ENCODE assay signal across 8 cellular contexts in genomic region chr1:235067396-235068154, GRCh38.
DNase-seq lines count a peak whose midpoint lies in the region; TF ChIP-seq lines count a peak whose summit lies in the region.

No MANE protein-coding gene starts in this region.

- H3K9ac ChIP-seq in mesenchymal stem cell (ENCODE audit: low read length): peak overlapping the region; percentile 66

- H2AK5ac ChIP-seq in mesenchymal stem cell (ENCODE audit: low read length, severe bottlenecking): no peak overlapping the region

- no peaks in the 10 kb centered on the region for H3K36me3 ChIP-seq in mesenchymal stem cell (ENCODE audit: control insufficient read depth in 1 of 2, insufficient read depth in 2 of 2, low read depth in 1 of 2, low read length in 2 of 2)

- H4K91ac ChIP-seq in mesenchymal stem cell (ENCODE audit: low read length): peak overlapping the region; percentile 79

- no peak overlapping the region for H2BK120ac ChIP-seq in mesenchymal stem cell (ENCODE audit: low read depth, low read length)

- H3K4ac ChIP-seq in mesenchymal stem cell (ENCODE audit: low read depth in 1 of 2, low read length in 2 of 2): peak overlapping the region in 1 of 2 experiments; percentile 49

- peak overlapping the region in 1 of 2 experiments; percentile 70 for H3K23ac ChIP-seq in mesenchymal stem cell (ENCODE audit: low read length in 2 of 2)

- no peak overlapping the region for H3K4me2 ChIP-seq in mesenchymal stem cell (ENCODE audit: low read length, poor library complexity, severe bottlenecking)

- no peak overlapping the region for H2BK5ac ChIP-seq in mesenchymal stem cell (ENCODE audit: low read depth, low read length, poor library complexity, severe bottlenecking)

- no peak overlapping the region for H3K4me3 ChIP-seq in coronary artery
- peak overlapping the region in 1 of 2 experiments; percentile 21 for H3K4me3 ChIP-seq in mesenchymal stem cell (ENCODE audit: insufficient read depth in 1 of 2, low read depth in 1 of 2, low read length in 2 of 2)

- H3K27ac ChIP-seq in coronary artery (peak overlapping the region; percentile 75 to 81), mesenchymal stem cell (ENCODE audit: low read length, poor library complexity, severe bottlenecking) (no peak overlapping the region)

- H3K14ac ChIP-seq in mesenchymal stem cell (ENCODE audit: low read length in 2 of 2): no peak overlapping the region

- no peaks in the 10 kb centered on the region for H3K79me1 ChIP-seq in mesenchymal stem cell (replicated peaks; ENCODE audit: low read length, poor library complexity, severe bottlenecking)

- H3K9me3 ChIP-seq in mesenchymal stem cell (ENCODE audit: control insufficient read depth, low read length): no peaks in the 10 kb centered on the region

- H3K9me3 Mint-ChIP-seq in type B pancreatic cell: no peaks in the 10 kb centered on the region

- H3K36me3 Mint-ChIP-seq in type B pancreatic cell: no peaks in the 10 kb centered on the region

- no peak for TF ChIP-seq CTCF in coronary artery (IDR thresholded peaks at IDR 0.05)
- no peak for TF ChIP-seq CTCF in type B pancreatic cell (conservative IDR thresholded peaks at IDR 0.05)

- peak overlapping the region; percentile 27 for H4K8ac ChIP-seq in mesenchymal stem cell (ENCODE audit: low read length)

- H3K4me1 Mint-ChIP-seq in type B pancreatic cell (ENCODE audit: unreplicated experiment): peaks cover 26% of the 10 kb centered on the region

- peak overlapping the region; percentile 44 to 66 for H2BK12ac ChIP-seq in mesenchymal stem cell (ENCODE audit: low read length in 2 of 2)

- H2BK15ac ChIP-seq in mesenchymal stem cell (ENCODE audit: low read depth, poor library complexity, severe bottlenecking): peak overlapping the region; percentile 66

- no peaks in the 10 kb centered on the region for H3K27me3 ChIP-seq in mesenchymal stem cell (ENCODE audit: control insufficient read depth in 1 of 2, insufficient read depth in 1 of 2, low read length in 2 of 2)

- WGBS in mesenchymal stem cell: 41% methylated on average over 12 of the region's 12 CpGs

- H3K4me1 ChIP-seq in mesenchymal stem cell (ENCODE audit: control insufficient read depth, insufficient read depth, low read depth, low read length): peaks cover 21% of the 10 kb centered on the region

- peak; percentile 30 for DNase-seq in activated CD8-positive, alpha-beta memory T cell treated with anti-CD3 and anti-CD28 coated beads, Interleukin-2, amount 50 U/mL, for 4 hours
- DNase-seq in activated CD8-positive, alpha-beta memory T cell treated with anti-CD3 and anti-CD28 coated beads, Interleukin-2, amount 50 U/mL, for 48 hours: no peak
- peak; percentile 48 for DNase-seq in NCI-H774 (lab: John Stamatoyannopoulos, UW)
- peak; percentile 94 for DNase-seq in coronary artery (ENCODE audit: low spot score)
- peak; percentile 96 for DNase-seq in mesenchymal stem cell
- no peak for DNase-seq in type B pancreatic cell (ENCODE audit: extremely low spot score, unreplicated experiment)
- no peak for DNase-seq in NCI-H526 (lab: John Stamatoyannopoulos, UW)
- DNase-seq in stimulated activated CD4-positive, alpha-beta T cell treated with anti-CD3 and anti-CD28 coated beads, Interleukin-2, amount 100 ng/mL, for 48 hours: no peak

- no peaks in the 10 kb centered on the region for H3K27me3 Mint-ChIP-seq in type B pancreatic cell

- H3K27ac Mint-ChIP-seq in type B pancreatic cell: peak overlapping the region; percentile 96

- H3K4me3 Mint-ChIP-seq in type B pancreatic cell: peak overlapping the region; percentile 65

- peak overlapping the region; percentile 18 to 45 for H3K18ac ChIP-seq in mesenchymal stem cell (ENCODE audit: low read depth in 1 of 2, low read length in 2 of 2)

- H2AFZ ChIP-seq in mesenchymal stem cell (ENCODE audit: low read depth, low read length): peak overlapping the region; percentile 32

Comparison
In these comparisons a context has a peak if more than half of its experiments do, and no peak if none do; other contexts are left out.
1. DNase-seq: peak in activated CD8-positive, alpha-beta memory T cell treated with anti-CD3 and anti-CD28 coated beads, Interleukin-2, amount 50 U/mL, for 4 hours (single experiment), NCI-H774 (single experiment), coronary artery (single experiment) and mesenchymal stem cell (single experiment); none in activated CD8-positive, alpha-beta memory T cell treated with anti-CD3 and anti-CD28 coated beads, Interleukin-2, amount 50 U/mL, for 48 hours (single experiment), type B pancreatic cell (single experiment), NCI-H526 (0 of 2) and stimulated activated CD4-positive, alpha-beta T cell treated with anti-CD3 and anti-CD28 coated beads, Interleukin-2, amount 100 ng/mL, for 48 hours (0 of 2).